Comparison of ENCODE assay signal across 27 cellular contexts in genomic region chr16:71423016-71423415, GRCh38. TPM values are rescaled to one million over a fixed set of nuclear protein-coding genes. Genes with fewer than 3 reads are reported as not detected.
A peak's percentile ranks its signal among the peaks of the same experiment; 100 is the strongest.
DNase-seq lines count a peak whose midpoint lies in the region; ATAC-seq lines count a peak whose summit lies in the region.
"Had no signal": no experiment of that assay in that cellular context is flagged by ENCODE, and none has a peak within 500 bp of the region (broad histone marks: within the 10 kb centered on the region; RNA-seq: fewer than 3 reads in every experiment).

No MANE protein-coding gene starts in this region.

- H3K14ac ChIP-seq in neuronal stem cell (ENCODE audit: low read length) = no peak overlapping the region

- H4K8ac ChIP-seq in neuronal stem cell (ENCODE audit: low read depth, low read length) = no peak overlapping the region

- no peak overlapping the region for H2BK5ac ChIP-seq in neuronal stem cell (ENCODE audit: low read length)

- ATAC-seq in left cardiac atrium = no peak
- ATAC-seq: GM12878 had no signal

- no peak overlapping the region for H2AFZ ChIP-seq in neuronal stem cell (ENCODE audit: low read length)

- H3K23ac ChIP-seq in neuronal stem cell (ENCODE audit: low read depth, low read length, poor library complexity) = no peak overlapping the region

- H3K9ac ChIP-seq in neuronal stem cell (ENCODE audit: low read depth, low read length, poor library complexity) = no peak overlapping the region
- H3K9ac ChIP-seq: BLaER1 had no signal

- peaks cover 0 to 29% (median 5%) of the 10 kb centered on the region in 3 experiments for H3K27me3 ChIP-seq in neuronal stem cell (ENCODE audit: control insufficient read depth in 3 of 3, insufficient read depth in 3 of 3, low read depth in 1 of 3, low read length in 3 of 3)

- intact Hi-C loops in cardiac septum (cut with DNase I) (no loop called here), left cardiac atrium (cut with DNase I) (no loop called here)

- H3K4ac ChIP-seq in neuronal stem cell (ENCODE audit: low read length) = no peak overlapping the region

- no peaks in the 10 kb centered on the region for H3K36me3 ChIP-seq in neuronal stem cell (replicated peaks in 1 of 2; ENCODE audit: control insufficient read depth in 2 of 2, insufficient read depth in 2 of 2, low read length in 2 of 2)
- H3K36me3 ChIP-seq: BE2C, BLaER1 had no signal

- H3K27ac ChIP-seq in neuronal stem cell (replicated peaks; ENCODE audit: low read length) = no peak overlapping the region
- H3K27ac ChIP-seq: BLaER1 had no signal

- H3K4me3 ChIP-seq in neuronal stem cell (ENCODE audit: low read length in 2 of 2) = no peak overlapping the region
- H3K4me3 ChIP-seq: BLaER1, GM12878 had no signal

- DNase-seq in cardiac septum (ENCODE audit: low spot score) = peak; percentile 67
- no peak for DNase-seq in left cardiac atrium
- DNase-seq in mesenteric fat pad (ENCODE audit: low spot score) = peak; percentile 59
- DNase-seq in effector CD4-positive, alpha-beta T cell = no peak
- DNase-seq in neuronal stem cell (ENCODE audit: low spot score) = no peak
- DNase-seq: 8988T; ACHN; BE2C; C1 segment of cervical spinal cord; CD4-positive, alpha-beta memory T cell; CD4-positive, CD25-positive, alpha-beta regulatory T cell; CD8-positive, alpha-beta memory T cell; COR-L47; DMS 273 treated with DMSO at 0.1 percent for 48 hours; DMS153; DMS53; DMS79; DND-41; EL; GDM1 had no signal

- H3K79me1 ChIP-seq in neuronal stem cell (ENCODE audit: low read depth, low read length) = no peaks in the 10 kb centered on the region

- no peak overlapping the region for H2BK15ac ChIP-seq in neuronal stem cell (ENCODE audit: low read length)

- H3K4me2 ChIP-seq in neuronal stem cell (ENCODE audit: insufficient read depth, low read length, poor library complexity, severe bottlenecking) = no peak overlapping the region
- H3K4me2 ChIP-seq: BLaER1 had no signal

- H2BK120ac ChIP-seq in neuronal stem cell (ENCODE audit: low read depth, low read length) = no peak overlapping the region

- WGBS in neuronal stem cell (ENCODE audit: extremely low coverage in 2 of 2, insufficient read length in 2 of 2, insufficient replicate concordance in 1 of 2), 2 donors = no CpG with 5 or more reads among the region's 2 CpGs

- no peaks in the 10 kb centered on the region for H3K9me3 ChIP-seq in neuronal stem cell (replicated peaks in 1 of 2; ENCODE audit: control insufficient read depth in 2 of 2, insufficient read depth in 1 of 2, low read depth in 1 of 2, low read length in 2 of 2)
- H3K9me3 ChIP-seq: BE2C had no signal

- no peak overlapping the region for H2AK5ac ChIP-seq in neuronal stem cell (ENCODE audit: low read depth, low read length)

- H4K91ac ChIP-seq in neuronal stem cell (ENCODE audit: low read depth, low read length, poor library complexity) = no peak overlapping the region

- H3K4me1 ChIP-seq in neuronal stem cell (ENCODE audit: control insufficient read depth in 2 of 2, insufficient read depth in 1 of 2, low read depth in 1 of 2, low read length in 2 of 2) = peaks cover 0 to 7% of the 10 kb centered on the region in 2 donors
- H3K4me1 ChIP-seq: BE2C, BLaER1 had no signal

- H3K18ac ChIP-seq in neuronal stem cell (ENCODE audit: low read length) = no peak overlapping the region

- no peak overlapping the region for H2BK12ac ChIP-seq in neuronal stem cell (ENCODE audit: low read length)

RNA-seq across cellular contexts. Expression of gene TLE7, which starts 18.8 kb away (rescaled TPM):
- total RNA-seq in cardiac septum = not detected
- total RNA-seq in left cardiac atrium = not detected
- total RNA-seq in mesenteric fat pad = not detected
- polyA plus RNA-seq in neuronal stem cell (2013, experiment 1 of 2) = not detected
- polyA plus RNA-seq in neuronal stem cell (2013, experiment 2 of 2) = not detected
- total RNA-seq: A673; CD4-positive, alpha-beta memory T cell; CD4-positive, CD25-positive, alpha-beta regulatory T cell; CD8-positive, alpha-beta memory T cell; Daoy; G401; GM12878 had no signal
- polyA plus RNA-seq: AG04450; CD14-positive monocyte; CD4-positive, alpha-beta memory T cell; CD4-positive, CD25-positive, alpha-beta regulatory T cell; CD8-positive, alpha-beta memory T cell; GM12878 had no signal

RNA-seq across cellular contexts. Expression of gene ZNF23, which starts 39.0 kb away (rescaled TPM):
- total RNA-seq in cardiac septum (5.9 TPM), left cardiac atrium (1 to 10 TPM; 5.8 to 6.5 TPM), mesenteric fat pad (10.9 TPM)
- polyA plus RNA-seq in neuronal stem cell (2013, experiment 1 of 2) = 8.0 TPM
- polyA plus RNA-seq in neuronal stem cell (2013, experiment 2 of 2) = 8.5 TPM

Comparison
In these comparisons a context has a peak if more than half of its experiments do, and no peak if none do; other contexts are left out.
1. DNase-seq: peak in cardiac septum (single experiment) and mesenteric fat pad (single experiment); none in left cardiac atrium (single experiment), effector CD4-positive, alpha-beta T cell (single experiment) and neuronal stem cell (single experiment).